Comparison of ENCODE assay signal across 8 cellular contexts in the genomic region with DNA sequence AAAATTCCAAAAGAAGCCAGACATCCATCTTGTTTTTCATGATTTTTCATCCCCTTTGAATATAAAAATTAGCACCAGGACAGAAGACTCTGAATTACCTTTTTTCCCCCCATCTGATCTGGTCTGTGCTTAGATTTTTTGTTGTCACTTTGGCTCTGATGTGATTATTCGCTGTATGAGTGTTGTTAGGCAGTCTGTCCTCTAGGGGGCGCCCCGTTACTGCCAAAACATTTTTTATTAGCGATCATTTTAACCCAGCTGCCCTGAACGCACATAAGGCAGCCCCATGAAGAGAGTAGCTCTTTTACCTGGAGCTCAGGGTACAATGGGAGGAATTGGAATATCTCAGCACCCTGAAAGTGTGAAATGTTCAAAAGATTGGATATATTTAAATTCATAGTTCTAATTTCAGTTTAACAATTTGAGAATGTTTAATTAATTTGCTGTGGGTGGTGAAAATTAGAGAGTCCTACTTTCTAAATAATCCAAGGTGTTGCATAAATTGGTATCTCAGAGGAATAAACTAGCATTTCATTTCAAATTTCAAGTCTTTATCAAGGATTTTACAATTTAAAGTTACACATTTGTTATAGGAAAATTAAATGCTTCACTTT.
A peak's percentile ranks its signal among the peaks of the same experiment; 100 is the strongest.
DNase-seq lines count a peak whose midpoint lies in the region; ATAC-seq and TF ChIP-seq lines count a peak whose summit lies in the region.

No MANE protein-coding gene starts in this region.

- no peak for TF ChIP-seq POLR2A in breast epithelium (IDR thresholded peaks at IDR 0.05)

- DNase-seq in GM19240 (ENCODE audit: insufficient read length, low spot score) (peak; percentile 17), NCI-H2227 (lab: John Stamatoyannopoulos, UW; ENCODE audit: unreplicated experiment) (peak; percentile 65), WERI-Rb-1 (peak; percentile 90), breast epithelium (ENCODE audit: low spot score in 2 of 2) (peak; percentile 75 to 85), inferior parietal cortex (ENCODE audit: extremely low spot score) (peak; percentile 89)
- DNase-seq in stimulated activated CD4-positive, alpha-beta T cell treated with anti-CD3 and anti-CD28 coated beads, Interleukin-15, amount 100 ng/mL, for 24 hours = peak; percentile 85

- H3K27ac ChIP-seq in 22Rv1 (no peak overlapping the region), WERI-Rb-1 (no peak overlapping the region), breast epithelium (no peak overlapping the region)

- H3K4me1 ChIP-seq in breast epithelium = no peaks in the 10 kb centered on the region

- no peak overlapping the region for H3K4me3 ChIP-seq in WERI-Rb-1 (ENCODE audit: low read depth, low read length)
- no peak overlapping the region for H3K4me3 ChIP-seq in breast epithelium

- H3K27me3 ChIP-seq in WERI-Rb-1 (ENCODE audit: insufficient read depth, low read depth, severe bottlenecking) (no peaks in the 10 kb centered on the region), breast epithelium (no peaks in the 10 kb centered on the region)

- peak; percentile 96 for TF ChIP-seq CTCF in 22Rv1 (IDR thresholded peaks at IDR 0.05)
- TF ChIP-seq CTCF in WERI-Rb-1 (IDR thresholded peaks at IDR 0.05; ENCODE audit: low read depth, low read length) = peak; percentile 82
- TF ChIP-seq CTCF in breast epithelium (IDR thresholded peaks at IDR 0.05) = peak; percentile 90 to 93 (median 92)

- H3K9me3 ChIP-seq in WERI-Rb-1 (ENCODE audit: severe bottlenecking) (no peaks in the 10 kb centered on the region), breast epithelium (no peaks in the 10 kb centered on the region)

- ATAC-seq in HG02623 (IDR thresholded peaks at IDR 0.05; ENCODE audit: unreplicated experiment) = no peak

- H3K36me3 ChIP-seq in WERI-Rb-1 (peaks cover 67% of the 10 kb centered on the region), breast epithelium (peaks cover 3% of the 10 kb centered on the region)

- intact Hi-C loops in breast epithelium (cut with DNase I; ENCODE audit: low total_unique reads) = no loop called here

Comparison
In these comparisons a context has a peak if more than half of its experiments do, and no peak if none do; other contexts are left out.
1. DNase-seq: peak in every context shown above with its lines; median percentile 90 in WERI-Rb-1; 89 in inferior parietal cortex; 85 in stimulated activated CD4-positive, alpha-beta T cell treated with anti-CD3 and anti-CD28 coated beads, Interleukin-15, amount 100 ng/mL, for 24 hours; 80 in breast epithelium; 65 in NCI-H2227; 17 in GM19240.